Comparison of ENCODE assay signal across 21 cellular contexts in genomic region chr2:196993617-196994016, GRCh38.
A peak's percentile ranks its signal among the peaks of the same experiment; 100 is the strongest.
DNase-seq lines count a peak whose midpoint lies in the region; ATAC-seq and TF ChIP-seq lines count a peak whose summit lies in the region.
"Had no signal": no experiment of that assay in that cellular context is flagged by ENCODE, and none has a peak within 500 bp of the region (broad histone marks: within the 10 kb centered on the region; RNA-seq: fewer than 3 reads in every experiment).

No MANE protein-coding gene starts in this region.

- in situ Hi-C loops in IMR-90 (cut with MboI; ENCODE audit: low sequenced_read_pairs) = no loop called here

- H3K27me3 Mint-ChIP-seq in activated T-cell treated with anti-CD3 and anti-CD28 coated beads, Interleukin-2, amount 50 U/mL, for 24 hours = no peaks in the 10 kb centered on the region
- no peaks in the 10 kb centered on the region for H3K27me3 Mint-ChIP-seq in activated naive CD8-positive, alpha-beta T cell treated with anti-CD3 and anti-CD28 coated beads for 36 hours
- H3K27me3 Mint-ChIP-seq in natural killer cell (ENCODE audit: low read depth in 2 of 2) = no peaks in the 10 kb centered on the region
- H3K27me3 Mint-ChIP-seq: CD4-positive, CD25-positive, alpha-beta regulatory T cell had no signal

- peaks cover 39% of the 10 kb centered on the region for H3K4me1 Mint-ChIP-seq in activated T-cell treated with anti-CD3 and anti-CD28 coated beads, Interleukin-2, amount 50 U/mL, for 24 hours (ENCODE audit: low read depth)
- peaks cover 35% of the 10 kb centered on the region for H3K4me1 Mint-ChIP-seq in activated naive CD8-positive, alpha-beta T cell treated with anti-CD3 and anti-CD28 coated beads for 36 hours
- peaks cover 11 to 12% of the 10 kb centered on the region in 2 donors for H3K4me1 Mint-ChIP-seq in natural killer cell

- no peak for TF ChIP-seq CTCF in IMR-90 (conservative IDR thresholded peaks at IDR 0.05; ENCODE audit: low read depth, low read length)
- TF ChIP-seq CTCF in natural killer cell (IDR thresholded peaks at IDR 0.05) = no peak
- no peak for TF ChIP-seq CTCF in omental fat pad (IDR thresholded peaks at IDR 0.05)

- no peaks in the 10 kb centered on the region for H3K9me3 ChIP-seq in IMR-90 (ENCODE audit: control insufficient read depth, insufficient read depth, low read length)
- H3K9me3 ChIP-seq: BE2C had no signal

- H2AFZ ChIP-seq in IMR-90 (replicated peaks; ENCODE audit: low read length, poor library complexity) = no peak overlapping the region

- no peaks in the 10 kb centered on the region for H3K9me3 Mint-ChIP-seq in activated T-cell treated with anti-CD3 and anti-CD28 coated beads, Interleukin-2, amount 50 U/mL, for 24 hours
- H3K9me3 Mint-ChIP-seq in activated naive CD8-positive, alpha-beta T cell treated with anti-CD3 and anti-CD28 coated beads for 36 hours = peaks cover 3% of the 10 kb centered on the region
- no peaks in the 10 kb centered on the region for H3K9me3 Mint-ChIP-seq in natural killer cell
- H3K9me3 Mint-ChIP-seq: CD4-positive, CD25-positive, alpha-beta regulatory T cell had no signal

- WGBS in IMR-90 (ENCODE audit: extremely low coverage in 2 of 2, insufficient read length in 1 of 2), 2 experiments = no CpG with 5 or more reads among the region's 6 CpGs

- no peaks in the 10 kb centered on the region for H3K27me3 ChIP-seq in IMR-90 (ENCODE audit: control insufficient read depth, insufficient read depth, low read length)
- H3K27me3 ChIP-seq: BE2C had no signal

- TF ChIP-seq RAD21 in IMR-90 (IDR thresholded peaks at IDR 0.05; ENCODE audit: low read length) = no peak

- H4K20me1 ChIP-seq in IMR-90 (ENCODE audit: insufficient read depth, low read length) = no peaks in the 10 kb centered on the region

- CTCF ChIA-PET in IMR-90 (lab: Yijun Ruan, JAX) = no interaction called here

- no peak overlapping the region for H2AK5ac ChIP-seq in IMR-90 (ENCODE audit: low read depth, low read length)

- H3K56ac ChIP-seq in IMR-90 (ENCODE audit: extremely low read depth, insufficient read depth, low read length) = no peak overlapping the region

- no peak overlapping the region for H3K27ac ChIP-seq in IMR-90 (ENCODE audit: insufficient read depth, low read length)
- H3K27ac ChIP-seq: KMS-11 had no signal

- H3K14ac ChIP-seq in IMR-90 (replicated peaks; ENCODE audit: low read depth, low read length) = no peak overlapping the region

- H3K9ac ChIP-seq in IMR-90 (ENCODE audit: low read depth, low read length) = no peak overlapping the region
- H3K9ac ChIP-seq: KMS-11 had no signal

- no peak overlapping the region for H2BK20ac ChIP-seq in IMR-90 (ENCODE audit: low read depth, low read length)

- H4K91ac ChIP-seq in IMR-90 (ENCODE audit: insufficient read depth, low read depth, low read length) = no peak overlapping the region

- dilution Hi-C loops in IMR-90 (cut with HindIII; ENCODE audit: low sequenced_read_pairs, unreplicated experiment) = no loop called here

- peaks cover 91% of the 10 kb centered on the region for H3K36me3 Mint-ChIP-seq in activated T-cell treated with anti-CD3 and anti-CD28 coated beads, Interleukin-2, amount 50 U/mL, for 24 hours (ENCODE audit: low read depth)
- H3K36me3 Mint-ChIP-seq in activated naive CD8-positive, alpha-beta T cell treated with anti-CD3 and anti-CD28 coated beads for 36 hours = peaks cover 53% of the 10 kb centered on the region
- H3K36me3 Mint-ChIP-seq in natural killer cell = peaks cover 35% of the 10 kb centered on the region

- H3K4ac ChIP-seq in IMR-90 (ENCODE audit: low read depth, low read length) = no peak overlapping the region

- no peaks in the 10 kb centered on the region for H3K9me1 ChIP-seq in IMR-90 (ENCODE audit: insufficient read depth, low read length)

- H3K4me2 ChIP-seq in IMR-90 (ENCODE audit: low read depth, low read length) = no peak overlapping the region
- H3K4me2 ChIP-seq: KMS-11 had no signal

- H3K4me3 ChIP-seq in IMR-90 (ENCODE audit: insufficient read depth, low read depth, low read length) = no peak overlapping the region

- H3K18ac ChIP-seq in IMR-90 (ENCODE audit: low read depth, low read length) = no peak overlapping the region

- H3K4me1 ChIP-seq in IMR-90 (ENCODE audit: control insufficient read depth, insufficient read depth, low read length) = peaks cover 3% of the 10 kb centered on the region; the same call in 1 of the 2 replicates

- H2BK15ac ChIP-seq in IMR-90 (ENCODE audit: low read depth, low read length) = no peak overlapping the region

- H3K79me1 ChIP-seq in IMR-90 (ENCODE audit: low read depth in 1 of 2, low read length in 2 of 2) = no peaks in the 10 kb centered on the region

- no peak overlapping the region for H2BK5ac ChIP-seq in IMR-90 (ENCODE audit: low read depth, low read length, poor library complexity, severe bottlenecking)

- TF ChIP-seq POLR2A in IMR-90 (IDR thresholded peaks at IDR 0.05; ENCODE audit: low read depth, low read length) = no peak

- DNase-seq in activated T-cell treated with anti-CD3 and anti-CD28 coated beads, Interleukin-2, amount 50 U/mL, for 24 hours = no peak
- no peak for DNase-seq in activated T-cell treated with anti-CD3 and anti-CD28 coated beads, Interleukin-2, amount 50 U/mL, for 48 hours
- DNase-seq in IMR-90 (no peak), natural killer cell (no peak), UCSD-AML1 (lab: John Stamatoyannopoulos, UW; ENCODE audit: unreplicated experiment) (no peak), omental fat pad (ENCODE audit: low spot score) (no peak), posterior cingulate gyrus (no peak)
- no peak for DNase-seq in activated naive CD8-positive, alpha-beta T cell treated with anti-CD3 and anti-CD28 coated beads for 36 hours
- DNase-seq: 8988T; BE2C; Calu3; CD4-positive, CD25-positive, alpha-beta regulatory T cell; DMS53; EL; MV-4-11; NCI-H1694 treated with DMSO at 0.1 percent for 48 hours; NCI-H2107; NCI-H510A; NCI-H774 had no signal

- H4K8ac ChIP-seq in IMR-90 (ENCODE audit: low read depth in 2 of 2, low read length in 2 of 2) = no peak overlapping the region

- no peak overlapping the region for H2AK9ac ChIP-seq in IMR-90 (replicated peaks; ENCODE audit: low read depth, low read length, poor library complexity)

- POLR2A ChIA-PET in IMR-90 (lab: Charles Lee; ENCODE audit: unreplicated experiment) = no interaction called here

- BruUV-seq in IMR-90 (replicated peaks; lab: Mats Ljungman, UMichigan) = no TSS peak

- H3K36me3 ChIP-seq in IMR-90 (ENCODE audit: control insufficient read depth, insufficient read depth, low read length) = no peaks in the 10 kb centered on the region
- H3K36me3 ChIP-seq: BE2C had no signal

- ATAC-seq in IMR-90 (ENCODE audit: low read depth) (no peak), natural killer cell (no peak), omental fat pad (ENCODE audit: low FRiP score) (no peak)
- ATAC-seq: Right ventricle myocardium inferior had no signal

- H4K5ac ChIP-seq in IMR-90 (ENCODE audit: low read depth, low read length) = no peak overlapping the region

- H3K23ac ChIP-seq in IMR-90 (ENCODE audit: low read depth, low read length) = no peak overlapping the region

- H3K4me3 Mint-ChIP-seq in activated T-cell treated with anti-CD3 and anti-CD28 coated beads, Interleukin-2, amount 50 U/mL, for 24 hours = no peak overlapping the region
- H3K4me3 Mint-ChIP-seq in activated naive CD8-positive, alpha-beta T cell treated with anti-CD3 and anti-CD28 coated beads for 36 hours = no peak overlapping the region
- H3K4me3 Mint-ChIP-seq in natural killer cell = no peak overlapping the region
- H3K4me3 Mint-ChIP-seq: CD4-positive, CD25-positive, alpha-beta regulatory T cell had no signal

- peak overlapping the region; percentile 51 for H3K27ac Mint-ChIP-seq in activated T-cell treated with anti-CD3 and anti-CD28 coated beads, Interleukin-2, amount 50 U/mL, for 24 hours
- H3K27ac Mint-ChIP-seq in activated naive CD8-positive, alpha-beta T cell treated with anti-CD3 and anti-CD28 coated beads for 36 hours = peak overlapping the region; percentile 72
- H3K27ac Mint-ChIP-seq in natural killer cell = peak overlapping the region; percentile 27 to 69
- H3K27ac Mint-ChIP-seq: CD4-positive, CD25-positive, alpha-beta regulatory T cell had no signal

- H2BK120ac ChIP-seq in IMR-90 (ENCODE audit: low read depth, low read length) = no peak overlapping the region

- intact Hi-C loops in IMR-90 (cut with micrococcal nuclease) (no loop called here), natural killer cell (cut with micrococcal nuclease) (no loop called here), posterior cingulate gyrus (cut with DNase I) (no loop called here)

TF ChIP-seq in IMR-90, 13 proteins besides CTCF, POLR2A, EP300 and RAD21:
- TF ChIP-seq NFE2L2 (IDR thresholded peaks at IDR 0.05; ENCODE audit: low read depth, low read length) = no peak
- peak; percentile 25; the same call in 1 of the 2 replicates for TF ChIP-seq MAFK (IDR thresholded peaks at IDR 0.05; ENCODE audit: low read depth, low read length)
